1 cellular context compared by ENCODE assay signal in genomic region chr11:44309483-44310197, GRCh38.
TF ChIP-seq lines count a peak whose summit lies in the region.

Gene ALX4 (minus strand): TSS chr11:44310139. CDS start chr11:44310062, 77 bp downstream.

TF ChIP-seq in K562, 482 proteins besides CTCF, POLR2A, EP300 and RAD21 (continued from another document and continues in another):
- TF ChIP-seq AFF4 (CRISPR knock-in tag; IDR thresholded peaks at IDR 0.05) (peak; percentile 83; the same call in 1 of the 2 replicates), MBD1 (CRISPR knock-in tag; IDR thresholded peaks at IDR 0.05) (no peak), RERE (CRISPR knock-in tag; IDR thresholded peaks at IDR 0.05; ENCODE audit: borderline replicate concordance) (0 out of 2 replicates have a peak, but pooled peaks have one; percentile 83), BHLHE40 (IDR thresholded peaks at IDR 0.05; ENCODE audit: low read length) (peak; percentile 60; the same call in 1 of the 2 replicates), CBX3 (IDR thresholded peaks at IDR 0.05; ENCODE audit: borderline replicate concordance in 1 of 2, low read length in 2 of 2) (0 out of 3 replicates have a peak, but pooled peaks of 1 of the 2 experiments have one; percentile 28), CTBP1 (IDR thresholded peaks at IDR 0.05; ENCODE audit: borderline replicate concordance) (0 out of 2 replicates have a peak, but pooled peaks have one; percentile 11), TFE3 (CRISPR knock-in tag; IDR thresholded peaks at IDR 0.05) (no peak), ARID4B (CRISPR knock-in tag; IDR thresholded peaks at IDR 0.05) (peak; percentile 54), PHB2 (IDR thresholded peaks at IDR 0.05; ENCODE audit: low read depth) (no peak), ATF1 (CRISPR knock-in tag; IDR thresholded peaks at IDR 0.05) (no peak), ATF1 (tag; IDR thresholded peaks at IDR 0.05) (peak; percentile 39), ZC3H8 (IDR thresholded peaks at IDR 0.05) (no peak), ZNF766 (CRISPR knock-in tag; conservative IDR thresholded peaks at IDR 0.05) (no peak), ZNF384 (IDR thresholded peaks at IDR 0.05; ENCODE audit: low read depth, low read length) (no peak), XRCC4 (IDR thresholded peaks at IDR 0.05; ENCODE audit: extremely low read depth, insufficient read depth, insufficient read length) (no peak), ZBTB49 (CRISPR knock-in tag; IDR thresholded peaks at IDR 0.05; ENCODE audit: borderline replicate concordance) (peak; percentile 93), FOXP4 (CRISPR knock-in tag; IDR thresholded peaks at IDR 0.05; ENCODE audit: borderline replicate concordance) (peak; percentile 91; the same call in 1 of the 2 replicates), ZBTB1 (CRISPR knock-in tag; IDR thresholded peaks at IDR 0.05; ENCODE audit: borderline replicate concordance, low read depth) (peak; percentile 99), ZNF583 (CRISPR knock-in tag; IDR thresholded peaks at IDR 0.05) (no peak)
